ENCODE assay signal across 16 cellular contexts in the genomic region with DNA sequence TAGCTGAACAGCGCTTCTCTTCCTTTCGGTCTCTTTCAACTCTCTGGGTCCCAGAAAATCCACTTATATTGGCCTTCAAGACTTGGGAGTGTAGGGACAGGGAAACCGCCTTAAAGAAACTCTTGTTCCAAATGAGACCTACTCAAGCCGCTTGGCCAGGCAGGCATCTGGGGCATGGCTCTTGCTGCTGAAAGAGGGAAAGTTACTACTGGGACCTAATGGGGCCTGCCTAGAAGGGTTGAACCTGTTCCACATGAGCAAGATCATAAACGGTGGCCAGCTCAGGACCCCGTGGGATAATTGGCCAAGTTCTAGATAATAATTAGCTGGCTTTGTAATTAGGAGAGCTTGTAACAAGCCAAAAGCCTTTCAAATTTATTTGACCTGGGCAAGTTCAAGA.
"Had no signal": no experiment of that assay in that cellular context is flagged by ENCODE, and none has a peak within 500 bp of the region (broad histone marks: within the 10 kb centered on the region; RNA-seq: fewer than 3 reads in every experiment).

No MANE protein-coding gene starts in this region.

- H3K9me3 ChIP-seq: sigmoid colon, spleen, uterus had no signal

- H3K4me1 ChIP-seq: sigmoid colon, spleen, uterus had no signal

- H3K36me3 ChIP-seq: sigmoid colon, spleen, uterus had no signal

- DNase-seq: activated B cell treated with CpG ODN at 0.5 μM for 24 hours; activated CD8-positive, alpha-beta memory T cell treated with anti-CD3 and anti-CD28 coated beads, Interleukin-2, amount 50 U/mL, for 48 hours; activated gamma-delta T cell; activated T-cell treated with anti-CD3 and anti-CD28 coated beads, Interleukin-2, amount 50 U/mL, for 72 hours; amniotic stem cell; cortex of kidney; effector CD4-positive, alpha-beta T cell; foreskin keratinocyte; glutamatergic neuron; kidney glomerular epithelial cell; sigmoid colon; spleen; stimulated activated CD4-positive, alpha-beta T cell treated with anti-CD3 and anti-CD28 coated beads, Interleukin-1b, Interleukin-23, amount 100 ng/mL, for 48 hours; stimulated activated naive CD8-positive, alpha-beta T cell treated with anti-CD3 and anti-CD28 coated beads, Interleukin-15, amount 100 ng/mL, for 72 hours; T-cell; uterus had no signal

- H3K27ac ChIP-seq: foreskin keratinocyte, sigmoid colon, spleen, uterus had no signal

- H3K4me3 ChIP-seq: sigmoid colon, spleen, uterus had no signal

- H3K27me3 ChIP-seq: foreskin keratinocyte, sigmoid colon, spleen, uterus had no signal
